ENCODE assay signal across 15 cellular contexts in genomic region chr10:33238643-33239042, GRCh38.
A peak's percentile ranks its signal among the peaks of the same experiment; 100 is the strongest.
DNase-seq lines count a peak whose midpoint lies in the region; ATAC-seq, FAIRE-seq and TF ChIP-seq lines count a peak whose summit lies in the region.
"Had no signal": no experiment of that assay in that cellular context is flagged by ENCODE, and none has a peak within 500 bp of the region (broad histone marks: within the 10 kb centered on the region; RNA-seq: fewer than 3 reads in every experiment).

No MANE protein-coding gene starts in this region.

- TF ChIP-seq CTCF in cardiac muscle cell (IDR thresholded peaks at IDR 0.05; ENCODE audit: low read depth, low read length), result no peak
- TF ChIP-seq CTCF in astrocyte (IDR thresholded peaks at IDR 0.05; ENCODE audit: insufficient read depth, low read depth, low read length), result no peak
- no peak for TF ChIP-seq CTCF in hepatocyte (IDR thresholded peaks at IDR 0.05; ENCODE audit: poor library complexity)

- H3K27ac ChIP-seq in cardiac muscle cell (peak overlapping the region; percentile 7), astrocyte (ENCODE audit: low read depth, low read length) (peak overlapping the region; percentile 97), hepatocyte (peak overlapping the region; percentile 77)

- no peaks in the 10 kb centered on the region for H3K79me2 ChIP-seq in astrocyte (ENCODE audit: insufficient read depth, low read length)
- peaks cover under 1% of the 10 kb centered on the region for H3K79me2 ChIP-seq in hepatocyte

- H3K9me3 ChIP-seq in cardiac muscle cell (ENCODE audit: low read depth), result no peaks in the 10 kb centered on the region
- no peaks in the 10 kb centered on the region for H3K9me3 ChIP-seq in astrocyte (ENCODE audit: insufficient read depth, low read depth, low read length)
- H3K9me3 ChIP-seq in hepatocyte (ENCODE audit: low read depth), result no peaks in the 10 kb centered on the region

- FAIRE-seq in astrocyte (lab: Jason Lieb, UNC), result peak; percentile 20
- FAIRE-seq: A204.1, GM12878 had no signal

- H3K36me3 Mint-ChIP-seq in astrocyte (ENCODE audit: low read depth, unreplicated experiment), result no peaks in the 10 kb centered on the region
- H3K36me3 Mint-ChIP-seq: natural killer cell had no signal

- no peaks in the 10 kb centered on the region for H3K9me2 ChIP-seq in hepatocyte (replicated peaks; ENCODE audit: insufficient read depth)

- H3K36me3 ChIP-seq in cardiac muscle cell, result peaks cover 33% of the 10 kb centered on the region
- H3K36me3 ChIP-seq in astrocyte (ENCODE audit: insufficient read depth, low read length), result no peaks in the 10 kb centered on the region
- H3K36me3 ChIP-seq in hepatocyte (replicated peaks; ENCODE audit: insufficient read depth, low read depth), result no peaks in the 10 kb centered on the region

- H4K20me1 ChIP-seq in astrocyte (ENCODE audit: insufficient read depth, low read length) (no peaks in the 10 kb centered on the region), hepatocyte (ENCODE audit: insufficient read depth, poor library complexity, severe bottlenecking) (no peaks in the 10 kb centered on the region)

- 84% methylated on average over 3 of the region's 3 CpGs for WGBS in hepatocyte (ENCODE audit: low lambda C conversion rate, missing lambda C conversion rate)

- H3K4me1 ChIP-seq in cardiac muscle cell (ENCODE audit: low read depth), result peaks cover 9% of the 10 kb centered on the region
- peaks cover 71% of the 10 kb centered on the region for H3K4me1 ChIP-seq in astrocyte (ENCODE audit: insufficient read depth, low read length)
- H3K4me1 ChIP-seq in hepatocyte (ENCODE audit: insufficient read depth), result peaks cover 50% of the 10 kb centered on the region

- H2AFZ ChIP-seq in astrocyte (ENCODE audit: low read depth, low read length) (no peak overlapping the region), hepatocyte (no peak overlapping the region)

- DNase-seq in cardiac muscle cell (ENCODE audit: low read depth in 1 of 2, low spot score in 1 of 2) (no peak), left ventricle myocardium superior (no peak), astrocyte (ENCODE audit: low read depth) (peak; percentile 96), hepatocyte (ENCODE audit: low spot score) (no peak), NCI-H82 treated with DMSO at 0.1 percent for 48 hours (lab: John Stamatoyannopoulos, UW; ENCODE audit: unreplicated experiment) (no peak)
- no peak for DNase-seq in activated CD8-positive, alpha-beta memory T cell treated with anti-CD3 and anti-CD28 coated beads for 24 hours
- DNase-seq: activated CD4-positive, alpha-beta T cell treated with anti-CD3 and anti-CD28 coated beads, Interleukin-2, amount 50 U/mL, for 1 hour; DMS 273 treated with DMSO at 0.1 percent for 48 hours; natural killer cell had no signal

- H3K27ac Mint-ChIP-seq in astrocyte (ENCODE audit: unreplicated experiment), result peak overlapping the region; percentile 98
- H3K27ac Mint-ChIP-seq: activated T-helper 2 cell treated with anti-CD3 and anti-CD28 coated beads, Interferon-gamma antibody, Interleukin-2, Interleukin-4, amounts not matched to agents 10 μg/mL and 5 μg/mL and 100 μg/mL, durations not matched to agents 14 hours and 24 hours and 36 hours; natural killer cell had no signal

- no peaks in the 10 kb centered on the region for H3K9me3 Mint-ChIP-seq in astrocyte (ENCODE audit: unreplicated experiment)
- H3K9me3 Mint-ChIP-seq: activated T-helper 2 cell treated with anti-CD3 and anti-CD28 coated beads, Interferon-gamma antibody, Interleukin-2, Interleukin-4, amounts not matched to agents 10 μg/mL and 5 μg/mL and 100 μg/mL, durations not matched to agents 14 hours and 24 hours and 36 hours; brain; natural killer cell had no signal

- peak overlapping the region; percentile 84 for H3K9ac ChIP-seq in astrocyte (ENCODE audit: low read length)

- intact Hi-C loops in left ventricle myocardium superior (cut with micrococcal nuclease), result no loop called here

- no peaks in the 10 kb centered on the region for H3K27me3 ChIP-seq in cardiac muscle cell
- no peaks in the 10 kb centered on the region for H3K27me3 ChIP-seq in astrocyte (ENCODE audit: insufficient read depth, low read length)
- no peaks in the 10 kb centered on the region for H3K27me3 ChIP-seq in hepatocyte

- peak overlapping the region; percentile 79 for H3K4me2 ChIP-seq in astrocyte (ENCODE audit: low read length)
- H3K4me2 ChIP-seq in hepatocyte, result no peak overlapping the region

- no peaks in the 10 kb centered on the region for H3K27me3 Mint-ChIP-seq in astrocyte (ENCODE audit: low read depth, unreplicated experiment)
- H3K27me3 Mint-ChIP-seq: brain had no signal

- no peak overlapping the region for H3K4me3 Mint-ChIP-seq in astrocyte (ENCODE audit: unreplicated experiment)
- H3K4me3 Mint-ChIP-seq: natural killer cell had no signal

- peaks cover 76% of the 10 kb centered on the region for H3K4me1 Mint-ChIP-seq in astrocyte (ENCODE audit: low read depth, unreplicated experiment)
- H3K4me1 Mint-ChIP-seq: natural killer cell had no signal

- H3K4me3 ChIP-seq in cardiac muscle cell (no peak overlapping the region), astrocyte (ENCODE audit: insufficient read depth, low read depth, low read length) (peak overlapping the region; percentile 34), hepatocyte (no peak overlapping the region)
- H3K4me3 ChIP-seq: GM12878 had no signal

- ATAC-seq in left ventricle myocardium superior (no peak), GM19324 (IDR thresholded peaks at IDR 0.05; ENCODE audit: low FRiP score, unreplicated experiment) (no peak), HG02884 (IDR thresholded peaks at IDR 0.05; ENCODE audit: unreplicated experiment) (no peak)
- ATAC-seq: GM12878, natural killer cell had no signal

Comparison
In these comparisons a context has a peak if more than half of its experiments do, and no peak if none do; other contexts are left out.
1. H3K27ac ChIP-seq: peak in every context shown above with its lines; median percentile 97 in astrocyte; 77 in hepatocyte; 7 in cardiac muscle cell.